Comparison of ENCODE assay signal across 1 cellular context in genomic region chr12:6851921-6852650, GRCh38.
TF ChIP-seq lines count a peak whose summit lies in the region.

USP5 (plus strand) TSS chr12:6852150; CDS start chr12:6852180, 30 bp downstream.

TF ChIP-seq in HepG2, 621 proteins besides CTCF, POLR2A, EP300 and RAD21 (continued from another document and continues in another):
- TF ChIP-seq ZNF318 (CRISPR knock-in tag; IDR thresholded peaks at IDR 0.05) (no peak), SRSF4 (IDR thresholded peaks at IDR 0.05; ENCODE audit: low read depth, low read length, poor library complexity, severe bottlenecking) (no peak), ZNF816 (CRISPR knock-in tag; IDR thresholded peaks at IDR 0.05; ENCODE audit: borderline replicate concordance) (no peak), ATF1 (CRISPR knock-in tag; IDR thresholded peaks at IDR 0.05) (peak; percentile 89), PHF8 (CRISPR knock-in tag; IDR thresholded peaks at IDR 0.05) (peak; percentile 97), SP2 (CRISPR knock-in tag; IDR thresholded peaks at IDR 0.05) (peak; percentile 91), ZSCAN29 (CRISPR knock-in tag; conservative IDR thresholded peaks at IDR 0.05) (no peak), ZNF138 (CRISPR knock-in tag; IDR thresholded peaks at IDR 0.05; ENCODE audit: low read depth) (no peak), BORCS8-MEF2B (CRISPR knock-in tag; IDR thresholded peaks at IDR 0.05) (0 out of 2 replicates have a peak, but pooled peaks have one; percentile 43), SAP130 (CRISPR knock-in tag; IDR thresholded peaks at IDR 0.05; ENCODE audit: low read depth) (peak; percentile 61; the same call in 1 of the 2 replicates), ZNF607 (CRISPR knock-in tag; IDR thresholded peaks at IDR 0.05; ENCODE audit: borderline replicate concordance) (peak; percentile 65; the same call in 1 of the 2 replicates), MYC (CRISPR knock-in tag; IDR thresholded peaks at IDR 0.05; ENCODE audit: borderline replicate concordance) (peak; percentile 81), MED1 (CRISPR knock-in tag; IDR thresholded peaks at IDR 0.05) (no peak), NFIC (IDR thresholded peaks at IDR 0.05; ENCODE audit: low read length) (no peak; the same call in 1 of the 2 replicates), MAFK (conservative IDR thresholded peaks at IDR 0.05 in 1 of 2, IDR thresholded peaks at IDR 0.05 in 1 of 2; ENCODE audit: low read length in 2 of 2) (no peak), HDAC2 (CRISPR knock-in tag; IDR thresholded peaks at IDR 0.05) (no peak; the same call in 1 of the 2 replicates), GRHL1 (CRISPR knock-in tag; conservative IDR thresholded peaks at IDR 0.05) (no peak), ZNF770 (CRISPR knock-in tag; IDR thresholded peaks at IDR 0.05) (0 out of 2 replicates have a peak, but pooled peaks have one; percentile 19), KLF13 (CRISPR knock-in tag; IDR thresholded peaks at IDR 0.05) (no peak), FOXA3 (CRISPR knock-in tag; IDR thresholded peaks at IDR 0.05) (0 out of 2 replicates have a peak, but pooled peaks have one; percentile 12), ATF2 (CRISPR knock-in tag; IDR thresholded peaks at IDR 0.05) (no peak), NR1H2 (CRISPR knock-in tag; IDR thresholded peaks at IDR 0.05; ENCODE audit: borderline replicate concordance, low read depth) (no peak), ZNF3 (CRISPR knock-in tag; IDR thresholded peaks at IDR 0.05) (no peak), SMAD9 (CRISPR knock-in tag; IDR thresholded peaks at IDR 0.05) (no peak), HNRNPL (IDR thresholded peaks at IDR 0.05; ENCODE audit: low read depth, low read length) (0 out of 2 replicates have a peak, but pooled peaks have one; percentile 33), ZNF710 (CRISPR knock-in tag; IDR thresholded peaks at IDR 0.05; ENCODE audit: borderline replicate concordance) (peak; percentile 75; the same call in 1 of the 2 replicates), ZNF256 (CRISPR knock-in tag; conservative IDR thresholded peaks at IDR 0.05) (no peak), NFE2 (CRISPR knock-in tag; IDR thresholded peaks at IDR 0.05) (no peak), SKI (IDR thresholded peaks at IDR 0.05; ENCODE audit: partially characterized antibody) (peak; percentile 20), ZFP62 (CRISPR knock-in tag; IDR thresholded peaks at IDR 0.05) (peak; percentile 99), E2F5 (CRISPR knock-in tag; conservative IDR thresholded peaks at IDR 0.05) (peak; percentile 9; the same call in 1 of the 2 replicates), ZBTB34 (CRISPR knock-in tag; IDR thresholded peaks at IDR 0.05) (0 out of 2 replicates have a peak, but pooled peaks have one; percentile 19), SP140L (CRISPR knock-in tag; IDR thresholded peaks at IDR 0.05; ENCODE audit: borderline replicate concordance) (no peak), NPAS2 (CRISPR knock-in tag; IDR thresholded peaks at IDR 0.05; ENCODE audit: borderline replicate concordance) (no peak), STAT5B (CRISPR knock-in tag; IDR thresholded peaks at IDR 0.05) (no peak), CREBL2 (CRISPR knock-in tag; IDR thresholded peaks at IDR 0.05; ENCODE audit: borderline replicate concordance) (0 out of 2 replicates have a peak, but pooled peaks have one; percentile 37), ZNF484 (CRISPR knock-in tag; IDR thresholded peaks at IDR 0.05; ENCODE audit: borderline replicate concordance, low read depth) (no peak), TEAD3 (CRISPR knock-in tag; optimal IDR thresholded peaks at IDR 0.05; ENCODE audit: borderline replicate concordance) (peak; percentile 21), ZNF280B (CRISPR knock-in tag; IDR thresholded peaks at IDR 0.05; ENCODE audit: borderline replicate concordance) (peak; percentile 96)
